ENCODE assay signal across 30 cellular contexts in the genomic region with DNA sequence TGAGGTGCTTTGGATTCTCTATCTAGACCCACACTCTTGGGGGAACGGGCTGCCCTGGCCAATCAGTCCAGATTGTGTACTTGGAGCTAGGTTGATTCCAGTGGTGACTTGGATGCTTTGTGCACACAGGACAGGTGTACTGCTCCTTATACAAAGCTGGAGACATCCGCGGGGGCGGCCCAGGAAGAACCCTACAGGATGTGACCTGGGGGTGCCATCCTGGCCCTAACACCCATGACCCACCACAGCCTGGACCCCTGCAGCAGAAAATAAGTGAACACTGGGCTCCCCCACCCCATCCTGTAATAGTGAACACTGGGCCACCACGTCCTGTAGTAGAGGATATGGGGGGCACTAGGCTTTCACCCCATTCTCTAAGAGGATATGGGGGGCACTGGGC. TPM values are rescaled to one million over a fixed set of nuclear protein-coding genes. Genes with fewer than 3 reads are reported as not detected.
"Had no signal": no experiment of that assay in that cellular context is flagged by ENCODE, and none has a peak within 500 bp of the region (broad histone marks: within the 10 kb centered on the region; RNA-seq: fewer than 3 reads in every experiment).

No MANE protein-coding gene starts in this region.

- H3K9ac ChIP-seq: KMS-11 had no signal

- ATAC-seq: activated CD8-positive, alpha-beta T cell treated with anti-CD3 and anti-CD28 coated beads, Interleukin-2, amount 10 ng/mL, durations not matched to agents 7 days and 5 days; Panc1 had no signal

- H3K9me3 ChIP-seq: ascending aorta, SJCRH30 had no signal

- DNase-seq: activated CD4-positive, alpha-beta T cell treated with anti-CD3 and anti-CD28 coated beads for 1 hour; activated CD4-positive, alpha-beta T cell treated with anti-CD3 and anti-CD28 coated beads, Interleukin-2, amount 10 ng/mL, durations not matched to agents 24 days and 14 days; activated CD4-positive, alpha-beta T cell treated with anti-CD3 and anti-CD28 coated beads, Interleukin-2, amount 50 U/mL, for 48 hours; activated CD4-positive, CD25-positive, alpha-beta regulatory T cell; activated CD8-positive, alpha-beta T cell treated with anti-CD3 and anti-CD28 coated beads, Interleukin-2, amount 10 ng/mL, durations not matched to agents 7 days and 5 days; activated effector memory CD4-positive, alpha-beta T cell treated with Interleukin-2 at 50 U/mL for 16 hours; activated naive CD8-positive, alpha-beta T cell treated with anti-CD3 and anti-CD28 coated beads, Interleukin-2, amount 10 ng/mL, durations not matched to agents 7 days and 5 days; activated T-cell treated with anti-CD3 and anti-CD28 coated beads, Interleukin-2, amount 50 U/mL, for 24 hours; amygdala; MM.1S; MV-4-11; NCI-H1092; NCI-H1436 treated with DMSO at 0.1 percent for 48 hours; NCI-H1694 treated with DMSO at 0.1 percent for 48 hours; NCI-H2029; NCI-H345; NCI-H524 treated with DMSO at 0.1 percent for 48 hours; SHP77; SJCRH30; T1000; WERI-Rb-1 had no signal

- H3K4me3 ChIP-seq: ascending aorta, cardiac muscle cell, SJCRH30, SK-N-MC had no signal

- H3K4me2 ChIP-seq: KMS-11 had no signal

- H3K4me1 ChIP-seq: ascending aorta had no signal

- H3K27ac ChIP-seq: ascending aorta, cardiac muscle cell, KMS-11, SJCRH30, SK-N-MC, WERI-Rb-1 had no signal

- H3K27me3 ChIP-seq: ascending aorta, cardiac muscle cell, SJCRH30 had no signal

- H3K36me3 ChIP-seq: ascending aorta, cardiac muscle cell, SJCRH30, WERI-Rb-1 had no signal

RNA-seq across cellular contexts. Expression of a gene that starts 12.1 kb away (rescaled TPM):
- total RNA-seq: activated CD4-positive, alpha-beta T cell treated with anti-CD3 and anti-CD28 coated beads, Interleukin-2, amount 10 ng/mL, durations not matched to agents 24 days and 14 days; activated CD8-positive, alpha-beta T cell treated with anti-CD3 and anti-CD28 coated beads, Interleukin-2, amount 10 ng/mL, durations not matched to agents 7 days and 5 days; activated T-helper 1 cell treated with anti-CD3 and anti-CD28 coated beads, Interleukin-12 subunit alpha, Interleukin-12 subunit beta, Interleukin-2, Interleukin-4 antibody, amounts not matched to agents 30 ng/mL and 10 ng/mL and 1 ng/mL, durations not matched to agents 14 hours and 24 hours and 36 hours; ascending aorta; NCI-H460; T-helper 1 cell treated with Interleukin-12 subunit alpha and Interleukin-12 subunit beta and Interleukin-4 antibody, amounts not matched to agents 30 ng/mL and 1 ng/mL, for 36 hours; T-helper 2 cell treated with Interferon-gamma antibody and Interleukin-4, amounts not matched to agents 100 ng/mL and 5 ng/mL, for 36 hours had no signal
